In genomic region chr2:128617029-128617590, GRCh38 we compare ENCODE assay signal across 2 cellular contexts.
TF ChIP-seq lines count a peak whose summit lies in the region.

No MANE protein-coding gene starts in this region.

TF ChIP-seq in A549, 52 proteins besides CTCF, POLR2A, EP300 and RAD21 (continued from another document):
- TF ChIP-seq USF2 (IDR thresholded peaks at IDR 0.05) (no peak), PBX3 (IDR thresholded peaks at IDR 0.05) (no peak), POLR2AphosphoS2 (conservative IDR thresholded peaks at IDR 0.05; ENCODE audit: low read length) (no peak), MAFK (IDR thresholded peaks at IDR 0.05; ENCODE audit: partially characterized antibody) (no peak), CBX2 (IDR thresholded peaks at IDR 0.05; ENCODE audit: borderline replicate concordance, low read depth) (no peak), SMC3 (IDR thresholded peaks at IDR 0.05) (no peak), NPAS2 (CRISPR knock-in tag; IDR thresholded peaks at IDR 0.05; ENCODE audit: borderline replicate concordance) (no peak)

TF ChIP-seq in IMR-90, 13 proteins besides CTCF, POLR2A, EP300 and RAD21 (continued from another document):
- TF ChIP-seq NFE2L2 (IDR thresholded peaks at IDR 0.05; ENCODE audit: low read depth, low read length) (no peak), USF2 (IDR thresholded peaks at IDR 0.05; ENCODE audit: low read depth, low read length) (no peak), CHD1 (IDR thresholded peaks at IDR 0.05; ENCODE audit: low read depth, low read length) (no peak), FOS (IDR thresholded peaks at IDR 0.05; ENCODE audit: low read depth, low read length) (no peak), MAFK (IDR thresholded peaks at IDR 0.05; ENCODE audit: low read depth, low read length) (no peak), CEBPB (IDR thresholded peaks at IDR 0.05; ENCODE audit: low read depth, low read length) (no peak), MXI1 (IDR thresholded peaks at IDR 0.05; ENCODE audit: borderline replicate concordance, low read depth, low read length) (no peak), RCOR1 (IDR thresholded peaks at IDR 0.05; ENCODE audit: insufficient replicate concordance, low read length) (no peak), BHLHE40 (IDR thresholded peaks at IDR 0.05; ENCODE audit: low read depth, low read length) (no peak), MAZ (IDR thresholded peaks at IDR 0.05; ENCODE audit: borderline replicate concordance, low read depth, low read length) (no peak)
